In the genomic region with DNA sequence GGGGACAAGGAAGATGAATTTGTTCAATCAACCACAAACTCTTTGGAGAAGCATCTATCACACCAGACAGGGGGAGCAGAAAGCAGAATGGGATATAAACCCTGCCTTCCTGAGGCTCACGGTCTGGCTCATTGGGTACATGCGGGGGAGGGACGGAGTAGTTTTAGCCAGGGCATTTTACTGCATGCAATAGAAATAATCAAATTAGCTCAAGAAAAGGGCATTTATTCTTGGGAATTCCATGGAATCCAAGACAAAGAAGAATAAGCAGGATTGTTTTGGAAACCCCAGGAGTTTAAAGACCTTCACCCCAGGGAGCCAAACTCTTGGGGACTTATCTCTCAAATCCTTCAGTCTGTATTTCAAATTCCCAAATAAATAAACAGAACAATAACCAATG, we compare ENCODE assay signal across 27 cellular contexts.
"Had no signal": no experiment of that assay in that cellular context is flagged by ENCODE, and none has a peak within 500 bp of the region (broad histone marks: within the 10 kb centered on the region; RNA-seq: fewer than 3 reads in every experiment).

No MANE protein-coding gene starts in this region.

- H3K27ac ChIP-seq: gastroesophageal sphincter, pancreas, prostate gland, sigmoid colon, uterus, VCaP had no signal

- H3K4me1 ChIP-seq: pancreas had no signal

- H3K4me3 ChIP-seq: gastroesophageal sphincter, pancreas, prostate gland, sigmoid colon, uterus had no signal

- H3K27me3 ChIP-seq: uterus had no signal

- DNase-seq: activated CD4-positive, alpha-beta memory T cell treated with anti-CD3 and anti-CD28 coated beads, Interleukin-2, amount 10 ng/mL, durations not matched to agents 7 days and 5 days; activated CD4-positive, alpha-beta T cell treated with anti-CD3 and anti-CD28 coated beads, Interleukin-2, amount 10 ng/mL, durations not matched to agents 7 days and 5 days; activated CD4-positive, CD25-positive, alpha-beta regulatory T cell treated with anti-CD3 and anti-CD28 coated beads, Interleukin-2, amount 50 U/mL, for 72 hours; activated gamma-delta T cell treated with Interleukin-2 at 50 U/mL for 16 hours; activated naive CD4-positive, alpha-beta T cell treated with anti-CD3 and anti-CD28 coated beads, Interleukin-2, amount 50 U/mL, for 16 hours; activated T-cell treated with anti-CD3 and anti-CD28 coated beads, Interleukin-2, amount 50 U/mL, for 4 hours; amniotic stem cell; caudate nucleus; cortex of kidney; effector memory CD8-positive, alpha-beta T cell; head of caudate nucleus; hippocampal formation; islet precursor cell; left ventricle myocardium superior; nucleus accumbens; pancreas; retina; sigmoid colon; small intestine; stimulated activated CD4-positive, alpha-beta T cell treated with anti-CD3 and anti-CD28 coated beads, Interleukin-4, amount 100 ng/mL, for 24 hours; uterus had no signal

- H3K9me3 ChIP-seq: gastroesophageal sphincter, pancreas, prostate gland, sigmoid colon, uterus had no signal

- H3K36me3 ChIP-seq: gastroesophageal sphincter, pancreas, prostate gland, sigmoid colon, uterus had no signal

- FAIRE-seq: astrocyte, endothelial cell of umbilical vein, pancreas, small intestine, TTC549 had no signal
